In the genomic region with DNA sequence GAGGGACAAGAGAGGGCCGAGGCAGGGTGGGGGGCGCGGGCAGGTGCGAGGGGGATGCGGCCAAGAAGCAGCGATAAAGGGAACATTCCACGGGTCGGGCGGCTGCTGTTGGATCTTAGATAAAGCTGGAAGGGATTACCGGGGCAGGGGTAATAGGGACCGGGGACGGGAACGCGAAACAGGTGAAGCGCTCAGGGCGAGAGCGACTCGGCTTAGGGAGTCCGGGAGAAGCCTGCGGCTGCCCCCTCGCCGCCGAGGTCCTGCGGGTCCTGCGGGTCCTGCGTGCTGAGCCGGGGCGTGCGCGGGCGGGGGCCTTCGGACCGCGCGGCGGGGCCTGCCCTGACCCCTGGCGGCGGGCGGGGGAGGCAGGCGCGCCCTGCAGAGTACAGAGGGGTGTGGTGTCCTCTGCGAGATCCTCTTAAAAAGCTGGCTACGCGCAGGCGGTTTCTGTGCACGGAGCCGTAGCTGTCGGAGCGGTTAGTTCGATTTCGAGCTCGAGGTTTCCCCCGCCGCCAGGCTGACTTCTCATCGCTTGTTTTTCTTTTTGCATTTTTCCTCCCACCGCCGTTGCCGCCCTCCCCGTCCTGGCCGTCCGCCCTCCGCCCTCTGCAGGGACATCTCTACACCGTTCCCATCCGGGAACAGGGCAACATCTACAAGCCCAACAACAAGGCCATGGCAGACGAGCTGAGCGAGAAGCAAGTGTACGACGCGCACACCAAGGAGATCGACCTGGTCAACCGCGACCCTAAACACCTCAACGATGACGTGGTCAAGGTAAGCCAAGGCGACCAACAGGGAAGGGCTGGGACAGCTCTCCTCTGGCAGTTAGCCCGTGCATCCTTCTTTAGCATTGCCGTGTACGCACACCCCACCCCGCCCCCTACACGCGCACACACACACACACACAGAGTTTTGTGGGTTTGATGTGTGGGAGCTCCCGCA, we compare ENCODE assay signal across 8 cellular contexts. TPM values are rescaled to one million over a fixed set of nuclear protein-coding genes. Genes with fewer than 3 reads are reported as not detected.
A peak's percentile ranks its signal among the peaks of the same experiment; 100 is the strongest.
DNase-seq lines count a peak whose midpoint lies in the region; ATAC-seq and TF ChIP-seq lines count a peak whose summit lies in the region.

No MANE protein-coding gene starts in this region.

- no peaks in the 10 kb centered on the region for H3K9me3 ChIP-seq in left ventricle myocardium inferior (replicated peaks)

- H3K4me3 ChIP-seq in left ventricle myocardium inferior: peak overlapping the region; percentile 83

- H3K4me1 ChIP-seq in left ventricle myocardium inferior: peaks cover 87% of the 10 kb centered on the region

- peak; percentile 91 for TF ChIP-seq CTCF in left ventricle myocardium inferior (IDR thresholded peaks at IDR 0.05; ENCODE audit: borderline replicate concordance)

- DNase-seq in DMS53 (lab: John Stamatoyannopoulos, UW) (peak; percentile 85), HT1080 (ENCODE audit: low read depth) (peak; percentile 83), SKM-1 (lab: John Stamatoyannopoulos, UW; ENCODE audit: unreplicated experiment) (peak; percentile 45), left ventricle myocardium inferior (peak; percentile 85), posterior vena cava (ENCODE audit: low spot score) (peak; percentile 94), GDM1 (lab: John Stamatoyannopoulos, UW) (no peak)

- peaks cover 42% of the 10 kb centered on the region for H3K36me3 ChIP-seq in left ventricle myocardium inferior

- peak; percentile 89 for ATAC-seq in GM21390 (IDR thresholded peaks at IDR 0.05; ENCODE audit: unreplicated experiment)

- peak overlapping the region; percentile 53 for H3K27ac ChIP-seq in adipose tissue (ENCODE audit: low read depth, low read length)
- H3K27ac ChIP-seq in left ventricle myocardium inferior (replicated peaks): peak overlapping the region; percentile 98

- WGBS in adipose tissue, 3 donors: 1 to 2% (median 1%) methylated on average over 65 to 82 of the region's 82 CpGs

- intact Hi-C loops in left ventricle myocardium inferior (cut with micrococcal nuclease): loop anchor here (10.0 kb wide), 2 partner anchors 171 to 261 kb away; no protein-coding TSS in a partner anchor
- intact Hi-C loops in posterior vena cava (cut with DNase I): loop anchor here (2.0 to 10.0 kb wide), 6 partner anchors 25 to 269 kb away; no protein-coding TSS in a partner anchor

- no peaks in the 10 kb centered on the region for H3K27me3 ChIP-seq in left ventricle myocardium inferior (ENCODE audit: low read depth)

RNA-seq across cellular contexts. Expression of a gene that starts 1.3 kb away (rescaled TPM):
- 332 and 437 TPM in 2 replicates for total RNA-seq in HT1080 (2014; rRNA removed; shearing (Covaris generic))
- polyA plus RNA-seq in HT1080 (2015; cell fraction: cytosol; rRNA removed): 613 and 670 TPM in 2 replicates
- 319 and 385 TPM in 2 replicates for polyA plus RNA-seq in HT1080 (2015; cell fraction: nucleus; rRNA removed)
- 100 to 1,000 TPM in 2 of 3 donors, 10 to 100 TPM in 1; 41.4 to 407 (median 203) TPM for polyA plus RNA-seq in adipose tissue
- total RNA-seq in left ventricle myocardium inferior (266 TPM), posterior vena cava (100 to 1,000 TPM; 226 to 291 TPM)

RNA-seq across cellular contexts. Expression of a gene that starts 26.6 kb away (rescaled TPM):
- total RNA-seq in HT1080 (2014; rRNA removed; shearing (Covaris generic)): 81.5 and 94.8 TPM in 2 replicates
- 126 and 132 TPM in 2 replicates for polyA plus RNA-seq in HT1080 (2015; cell fraction: cytosol; rRNA removed)
- 57.5 and 58.8 TPM in 2 replicates for polyA plus RNA-seq in HT1080 (2015; cell fraction: nucleus; rRNA removed)
- 100 to 1,000 TPM in 1 of 3 donors, 10 to 100 TPM in 2; 27.2 to 205 (median 57.5) TPM for polyA plus RNA-seq in adipose tissue
- total RNA-seq in left ventricle myocardium inferior (196 TPM), posterior vena cava (100 to 1,000 TPM in 1 of 2 donors, 10 to 100 TPM in 1; 81.9 to 102 TPM)
